ENCODE assay signal across 9 cellular contexts in genomic region chr3:169440926-169441325, GRCh38.
"Had no signal": no experiment of that assay in that cellular context is flagged by ENCODE, and none has a peak within 500 bp of the region (broad histone marks: within the 10 kb centered on the region; RNA-seq: fewer than 3 reads in every experiment).

No MANE protein-coding gene starts in this region.

- DNase-seq: GM23248, GOT3, H7, H9, HCEC 1CT, HFFc6 had no signal

- H3K4me2 ChIP-seq: GM23338 had no signal

- ATAC-seq: GM23338, HCT116 had no signal

- H3K4me1 ChIP-seq: HAP-1 had no signal

- H3K36me3 ChIP-seq: HAP-1 had no signal

- H2AFZ ChIP-seq: GM23248, GM23338 had no signal

- H3K9ac ChIP-seq: GM23248 had no signal

- H3K27ac ChIP-seq: GM23248 had no signal

- H3K4me3 ChIP-seq: GM23248, GM23338, HAP-1 had no signal
